In genomic region chr16:85870159-85870558, GRCh38 we compare ENCODE assay signal across 12 cellular contexts. TPM values are rescaled to one million over a fixed set of nuclear protein-coding genes. Genes with fewer than 3 reads are reported as not detected.
DNase-seq lines count a peak whose midpoint lies in the region; ATAC-seq, FAIRE-seq and TF ChIP-seq lines count a peak whose summit lies in the region.
"Had no signal": no experiment of that assay in that cellular context is flagged by ENCODE, and none has a peak within 500 bp of the region (broad histone marks: within the 10 kb centered on the region; RNA-seq: fewer than 3 reads in every experiment).

No MANE protein-coding gene starts in this region.

- 18 to 24% (median 20%) methylated on average over 8 of the region's 8 CpGs for WGBS in spleen, 5 donors

- H3K4me3 Mint-ChIP-seq in activated CD8-positive, alpha-beta T cell treated with anti-CD3 and anti-CD28 coated beads for 36 hours: no peak overlapping the region
- H3K4me3 Mint-ChIP-seq in activated CD8-positive, alpha-beta T cell treated with anti-CD3 and anti-CD28 coated beads, Interleukin-2, amount 10 ng/mL, durations not matched to agents 7 days and 5 days: no peak overlapping the region
- peak overlapping the region; percentile 35 for H3K4me3 Mint-ChIP-seq in WTC11

- H3K4me1 Mint-ChIP-seq in activated CD8-positive, alpha-beta T cell treated with anti-CD3 and anti-CD28 coated beads for 36 hours (ENCODE audit: low read depth): peaks cover 35% of the 10 kb centered on the region
- peaks cover 13% of the 10 kb centered on the region for H3K4me1 Mint-ChIP-seq in activated CD8-positive, alpha-beta T cell treated with anti-CD3 and anti-CD28 coated beads, Interleukin-2, amount 10 ng/mL, durations not matched to agents 7 days and 5 days (ENCODE audit: low read depth)
- H3K4me1 Mint-ChIP-seq in WTC11: peaks cover 23% of the 10 kb centered on the region

- H3K27ac ChIP-seq in iPS-20b (ENCODE audit: low read length) (no peak overlapping the region), spleen (peak overlapping the region in 6 of 8 donors; percentile 21 to 80 (median 58))
- H3K27ac ChIP-seq: SJSA1, VCaP had no signal

- peaks cover 7% of the 10 kb centered on the region for H3K9me3 Mint-ChIP-seq in activated CD8-positive, alpha-beta T cell treated with anti-CD3 and anti-CD28 coated beads for 36 hours
- H3K9me3 Mint-ChIP-seq in activated CD8-positive, alpha-beta T cell treated with anti-CD3 and anti-CD28 coated beads, Interleukin-2, amount 10 ng/mL, durations not matched to agents 7 days and 5 days (ENCODE audit: insufficient read depth): no peaks in the 10 kb centered on the region
- H3K9me3 Mint-ChIP-seq in WTC11: peaks cover 30% of the 10 kb centered on the region

- H3K4me3 ChIP-seq in iPS-20b (ENCODE audit: low read length) (peak overlapping the region; percentile 8; the same call in 1 of the 2 replicates), spleen (no peak overlapping the region)
- H3K4me3 ChIP-seq: SJSA1 had no signal

- peaks cover 8% of the 10 kb centered on the region; the same call in 1 of the 2 replicates for H3K4me1 ChIP-seq in iPS-20b (ENCODE audit: insufficient read depth, low read length)
- peaks cover 7 to 70% (median 28%) of the 10 kb centered on the region in 6 donors for H3K4me1 ChIP-seq in spleen
- H3K4me1 ChIP-seq: SJSA1 had no signal

- ATAC-seq in activated CD8-positive, alpha-beta T cell treated with anti-CD3 and anti-CD28 coated beads for 36 hours: no peak
- no peak for ATAC-seq in activated CD8-positive, alpha-beta T cell treated with anti-CD3 and anti-CD28 coated beads, Interleukin-2, amount 10 ng/mL, durations not matched to agents 7 days and 5 days
- peak; percentile 87 for ATAC-seq in WTC11
- no peak for ATAC-seq in GM18867 (IDR thresholded peaks at IDR 0.05; ENCODE audit: unreplicated experiment)
- no peak for ATAC-seq in HG03342 (IDR thresholded peaks at IDR 0.05; ENCODE audit: unreplicated experiment)

- H3K36me3 ChIP-seq in iPS-20b (ENCODE audit: insufficient read depth, low read depth, low read length): no peaks in the 10 kb centered on the region
- H3K36me3 ChIP-seq in spleen: no peaks in the 10 kb centered on the region
- H3K36me3 ChIP-seq: SJSA1 had no signal

- POLR2A ChIA-PET in activated CD8-positive, alpha-beta T cell treated with anti-CD3 and anti-CD28 coated beads for 36 hours (lab: Charles Lee): interaction anchor here (1.6 kb wide), 1 partner anchor 29 kb away, joined by 6 read pairs; the partner anchor contains the start of gene IRF8
- POLR2A ChIA-PET in activated CD8-positive, alpha-beta T cell treated with anti-CD3 and anti-CD28 coated beads, Interleukin-2, amount 10 ng/mL, durations not matched to agents 7 days and 5 days (lab: Charles Lee): no interaction called here
- POLR2A ChIA-PET in WTC11 (lab: Charles Lee): interaction anchor here (0.6 kb wide), 1 partner anchor 12 kb away, joined by 3 read pairs; no protein-coding TSS in a partner anchor

- no peak for DNase-seq in activated CD8-positive, alpha-beta T cell treated with anti-CD3 and anti-CD28 coated beads for 36 hours
- DNase-seq in activated CD8-positive, alpha-beta T cell treated with anti-CD3 and anti-CD28 coated beads, Interleukin-2, amount 10 ng/mL, durations not matched to agents 7 days and 5 days: no peak
- DNase-seq in WTC11 (ENCODE audit: low spot score) (no peak), spleen (peak; percentile 64), D721Med (ENCODE audit: insufficient read length, low spot score) (no peak)
- DNase-seq: NCI-H1694 had no signal

- H3K9me3 ChIP-seq in iPS-20b (ENCODE audit: insufficient read depth, low read depth, low read length) (no peaks in the 10 kb centered on the region; the same call in 1 of the 2 replicates), spleen (no peaks in the 10 kb centered on the region)
- H3K9me3 ChIP-seq: SJSA1 had no signal

- H3K9ac ChIP-seq in iPS-20b (ENCODE audit: low read depth, low read length): peak overlapping the region; percentile 4; the same call in 1 of the 2 replicates

- intact Hi-C loops in activated CD8-positive, alpha-beta T cell treated with anti-CD3 and anti-CD28 coated beads for 36 hours (cut with micrococcal nuclease): no loop called here
- intact Hi-C loops in spleen (cut with DNase I; ENCODE audit: low total_unique reads): no loop called here

- TF ChIP-seq POLR2A in spleen (IDR thresholded peaks at IDR 0.05): no peak

- CTCF ChIA-PET in activated CD8-positive, alpha-beta T cell treated with anti-CD3 and anti-CD28 coated beads for 36 hours (lab: Charles Lee): interaction anchor here (2.5 kb wide), 2 partner anchors 49 to 51 kb away, joined by 6 to 9 read pairs; no protein-coding TSS in a partner anchor
- CTCF ChIA-PET in activated CD8-positive, alpha-beta T cell treated with anti-CD3 and anti-CD28 coated beads, Interleukin-2, amount 10 ng/mL, durations not matched to agents 7 days and 5 days (lab: Charles Lee): interaction anchor here (1.1 to 1.4 kb wide), 2 partner anchors 18 to 51 kb away, joined by 3 to 4 read pairs; no protein-coding TSS in a partner anchor
- CTCF ChIA-PET in WTC11 (lab: Charles Lee): interaction anchor here (0.8 to 2.8 kb wide), 8 partner anchors 10 to 174 kb away, joined by 3 to 20 read pairs (median 4); no protein-coding TSS in a partner anchor

- H3K27me3 Mint-ChIP-seq in activated CD8-positive, alpha-beta T cell treated with anti-CD3 and anti-CD28 coated beads for 36 hours: peaks cover 7% of the 10 kb centered on the region
- H3K27me3 Mint-ChIP-seq in activated CD8-positive, alpha-beta T cell treated with anti-CD3 and anti-CD28 coated beads, Interleukin-2, amount 10 ng/mL, durations not matched to agents 7 days and 5 days (ENCODE audit: low read depth): peaks cover 4% of the 10 kb centered on the region
- H3K27me3 Mint-ChIP-seq in WTC11 (ENCODE audit: low read depth): peaks cover 10% of the 10 kb centered on the region; the same call in 1 of the 2 replicates

- peak overlapping the region; percentile 75 for H3K27ac Mint-ChIP-seq in activated CD8-positive, alpha-beta T cell treated with anti-CD3 and anti-CD28 coated beads for 36 hours
- no peak overlapping the region for H3K27ac Mint-ChIP-seq in activated CD8-positive, alpha-beta T cell treated with anti-CD3 and anti-CD28 coated beads, Interleukin-2, amount 10 ng/mL, durations not matched to agents 7 days and 5 days
- peak overlapping the region; percentile 6; the same call in 1 of the 2 replicates for H3K27ac Mint-ChIP-seq in WTC11

- FAIRE-seq in D721Med (lab: Jason Lieb, UNC): no peak

- TF ChIP-seq CTCF in activated CD8-positive, alpha-beta T cell treated with anti-CD3 and anti-CD28 coated beads for 36 hours (IDR thresholded peaks at IDR 0.05): no peak
- TF ChIP-seq CTCF in WTC11 (IDR thresholded peaks at IDR 0.05) (no peak), spleen (IDR thresholded peaks at IDR 0.05 in 8 of 11, conservative IDR thresholded peaks at IDR 0.05 in 3 of 11) (no peak), D721Med (IDR thresholded peaks at IDR 0.05; ENCODE audit: insufficient read depth, missing control alignments) (no peak)

- H3K27me3 ChIP-seq in iPS-20b (ENCODE audit: insufficient read depth, low read length): no peaks in the 10 kb centered on the region
- H3K27me3 ChIP-seq in spleen (replicated peaks in 1 of 7): no peaks in the 10 kb centered on the region

- no peaks in the 10 kb centered on the region for H3K36me3 Mint-ChIP-seq in activated CD8-positive, alpha-beta T cell treated with anti-CD3 and anti-CD28 coated beads for 36 hours (ENCODE audit: low read depth)
- no peaks in the 10 kb centered on the region for H3K36me3 Mint-ChIP-seq in activated CD8-positive, alpha-beta T cell treated with anti-CD3 and anti-CD28 coated beads, Interleukin-2, amount 10 ng/mL, durations not matched to agents 7 days and 5 days (ENCODE audit: low read depth)
- peaks cover 15% of the 10 kb centered on the region for H3K36me3 Mint-ChIP-seq in WTC11

TF ChIP-seq in WTC11, 78 proteins besides CTCF, POLR2A, EP300 and RAD21:
- TF ChIP-seq MAX (CRISPR knock-in tag; IDR thresholded peaks at IDR 0.05) (no peak), ZNF512 (CRISPR knock-in tag; IDR thresholded peaks at IDR 0.05; ENCODE audit: borderline replicate concordance) (no peak), KAT7 (CRISPR knock-in tag; IDR thresholded peaks at IDR 0.05; ENCODE audit: borderline replicate concordance) (no peak), SOX15 (CRISPR knock-in tag; IDR thresholded peaks at IDR 0.05) (no peak), OVOL2 (CRISPR knock-in tag; IDR thresholded peaks at IDR 0.05; ENCODE audit: borderline replicate concordance) (no peak)

RNA-seq across cellular contexts. Expression of gene IRF8, which starts 28.8 kb away (rescaled TPM):
- 100 to 1,000 TPM; 221 to 224 TPM for total RNA-seq in activated CD8-positive, alpha-beta T cell treated with anti-CD3 and anti-CD28 coated beads for 36 hours
- 10 to 100 TPM; 22.9 to 24.0 TPM for total RNA-seq in activated CD8-positive, alpha-beta T cell treated with anti-CD3 and anti-CD28 coated beads, Interleukin-2, amount 10 ng/mL, durations not matched to agents 7 days and 5 days
- total RNA-seq in WTC11 (2021): 1.1 to 1.7 TPM (median 1.3 TPM) in 3 replicates
- 100 to 1,000 TPM; 228 to 329 (median 278) TPM for total RNA-seq in spleen
- 100 to 1,000 TPM; 103 to 183 (median 115) TPM for polyA plus RNA-seq in spleen
- total RNA-seq: Daoy had no signal
